In the genomic region with DNA sequence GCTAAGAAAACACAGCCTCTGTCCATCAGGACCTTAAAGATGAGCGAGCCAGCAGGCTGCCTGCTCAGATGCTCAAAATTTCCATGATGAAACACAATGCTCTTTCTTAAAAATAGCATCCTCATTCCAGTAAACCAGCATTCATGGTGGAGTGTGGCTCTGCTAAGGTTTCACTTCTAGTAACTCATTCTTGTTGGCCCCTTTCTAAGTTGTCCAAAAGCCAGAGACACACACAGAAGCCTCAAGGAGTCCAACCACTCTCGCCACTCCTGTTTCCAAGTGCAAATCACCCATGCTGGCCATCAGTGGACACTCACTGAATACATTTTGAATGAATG, we compare ENCODE assay signal across 10 cellular contexts. TPM values are rescaled to one million over a fixed set of nuclear protein-coding genes. Genes with fewer than 3 reads are reported as not detected.
DNase-seq lines count a peak whose midpoint lies in the region; ATAC-seq and TF ChIP-seq lines count a peak whose summit lies in the region.
"Had no signal": no experiment of that assay in that cellular context is flagged by ENCODE, and none has a peak within 500 bp of the region (broad histone marks: within the 10 kb centered on the region; RNA-seq: fewer than 3 reads in every experiment).

No MANE protein-coding gene starts in this region.

- no peaks in the 10 kb centered on the region for H3K9me3 ChIP-seq in Peyer's patch

- TF ChIP-seq CTCF in AG10803 (conservative IDR thresholded peaks at IDR 0.05; ENCODE audit: low read length) (no peak), Peyer's patch (IDR thresholded peaks at IDR 0.05) (no peak), osteocyte (IDR thresholded peaks at IDR 0.05) (no peak)

- no peaks in the 10 kb centered on the region for H3K36me3 Mint-ChIP-seq in osteocyte (ENCODE audit: unreplicated experiment)

- H3K27me3 Mint-ChIP-seq in osteocyte (ENCODE audit: unreplicated experiment) = no peaks in the 10 kb centered on the region

- TF ChIP-seq POLR2A in Peyer's patch (IDR thresholded peaks at IDR 0.05) = no peak

- H3K27ac ChIP-seq in Peyer's patch = peak overlapping the region; percentile 42 to 80 (median 56)

- peaks cover 0 to 26% (median 2%) of the 10 kb centered on the region in 4 donors for H3K4me1 ChIP-seq in Peyer's patch

- DNase-seq in AG10803 (ENCODE audit: low read depth) (peak; percentile 54), Peyer's patch (no peak), fibroblast of peridontal ligament (ENCODE audit: extremely low read depth) (peak; percentile 88), osteocyte (ENCODE audit: extremely low spot score, unreplicated experiment) (no peak), NCI-H1048 (lab: John Stamatoyannopoulos, UW) (no peak), NCI-H774 (lab: John Stamatoyannopoulos, UW) (no peak)
- no peak for DNase-seq in central memory CD4-positive, alpha-beta T cell
- DNase-seq: NCI-H2029 treated with DMSO at 0.1 percent for 48 hours, SHP77 treated with DMSO at 0.1 percent for 48 hours had no signal

- no peaks in the 10 kb centered on the region for H3K9me3 Mint-ChIP-seq in osteocyte (ENCODE audit: unreplicated experiment)

- peak overlapping the region; percentile 66 for H3K4me3 Mint-ChIP-seq in osteocyte (ENCODE audit: unreplicated experiment)

- ATAC-seq in HG03378 (IDR thresholded peaks at IDR 0.05; ENCODE audit: unreplicated experiment) = no peak

- no peaks in the 10 kb centered on the region for H3K27me3 ChIP-seq in Peyer's patch

- H3K4me3 ChIP-seq in AG10803 (ENCODE audit: low read length) (no peak overlapping the region), Peyer's patch (peak overlapping the region in 1 of 4 donors; percentile 26)

- peaks cover 51% of the 10 kb centered on the region for H3K4me1 Mint-ChIP-seq in osteocyte (ENCODE audit: unreplicated experiment)

- no peaks in the 10 kb centered on the region for H3K36me3 ChIP-seq in Peyer's patch

- peak overlapping the region; percentile 91 for H3K27ac Mint-ChIP-seq in osteocyte (ENCODE audit: unreplicated experiment)

RNA-seq across cellular contexts. Expression of a gene that starts 35.8 kb away (rescaled TPM):
- 10 to 100 TPM; 27.2 to 73.1 (median 48.7) TPM for total RNA-seq in Peyer's patch
- 58.4 and 65.3 TPM in 2 replicates for total RNA-seq in osteocyte

Comparison
In these comparisons a context has a peak if more than half of its experiments do, and no peak if none do; other contexts are left out.
1. DNase-seq: peak in AG10803 (single experiment) and fibroblast of peridontal ligament (single experiment); none in Peyer's patch (0 of 3), osteocyte (single experiment), NCI-H1048 (single experiment), NCI-H774 (single experiment) and central memory CD4-positive, alpha-beta T cell (single experiment).